23 cellular contexts compared by ENCODE assay signal in genomic region chr5:110413856-110414255, GRCh38.
DNase-seq lines count a peak whose midpoint lies in the region; ATAC-seq, FAIRE-seq and TF ChIP-seq lines count a peak whose summit lies in the region.
"Had no signal": no experiment of that assay in that cellular context is flagged by ENCODE, and none has a peak within 500 bp of the region (broad histone marks: within the 10 kb centered on the region; RNA-seq: fewer than 3 reads in every experiment).

No MANE protein-coding gene starts in this region.

- no peak for TF ChIP-seq RAD21 in SK-N-SH (IDR thresholded peaks at IDR 0.05; ENCODE audit: low read length)

- H3K27ac ChIP-seq in SK-N-SH (ENCODE audit: low read depth in 2 of 2, low read length in 1 of 2), result peak overlapping the region; percentile 60 to 69; a peak in 3 of 4 replicates
- H3K27ac ChIP-seq: lower lobe of right lung, testis, uterus had no signal

- POLR2A ChIA-PET in SK-N-SH (lab: Yijun Ruan, JAX), result no interaction called here

- no peak overlapping the region for H3K4me2 ChIP-seq in SK-N-SH

- H3K36me3 ChIP-seq in SK-N-SH (replicated peaks in 1 of 2; ENCODE audit: control insufficient read depth in 1 of 2, insufficient read depth in 2 of 2, low read length in 1 of 2), result no peaks in the 10 kb centered on the region
- H3K36me3 ChIP-seq: lower lobe of right lung, uterus had no signal

- peak; percentile 44 to 94; a peak in 2 of 4 replicates for TF ChIP-seq EP300 in SK-N-SH (IDR thresholded peaks at IDR 0.05; ENCODE audit: borderline replicate concordance in 1 of 2, low read depth in 1 of 2, low read length in 1 of 2)

- no peak for TF ChIP-seq CTCF in SK-N-SH (IDR thresholded peaks at IDR 0.05)
- no peak for TF ChIP-seq CTCF in cardiac fibroblast (IDR thresholded peaks at IDR 0.05; ENCODE audit: low read depth, low read length)

- ATAC-seq in GM19324 (IDR thresholded peaks at IDR 0.05; ENCODE audit: low FRiP score, unreplicated experiment), result no peak
- ATAC-seq: lower lobe of right lung; Panc1; right cardiac atrium; stimulated activated memory B cell treated with anti-CD40 and anti-IgM and Interleukin-4, amounts not matched to agents 10 μg/mL and 1 μg/mL and 100 μg/mL, for 72 hours had no signal

- H3K27me3 ChIP-seq in SK-N-SH (ENCODE audit: insufficient read depth), result no peaks in the 10 kb centered on the region
- H3K27me3 ChIP-seq: testis, uterus had no signal

- 7% methylated on average over 2 of the region's 2 CpGs for WGBS in SK-N-SH (ENCODE audit: low lambda C conversion rate)

- H3K4me3 ChIP-seq in SK-N-SH (ENCODE audit: low read depth in 2 of 2, low read length in 1 of 2) (no peak overlapping the region), cardiac fibroblast (replicated peaks in 1 of 2; ENCODE audit: low read depth in 2 of 2, low read length in 2 of 2) (no peak overlapping the region)
- H3K4me3 ChIP-seq: lower lobe of right lung, testis, uterus had no signal

- H3K9ac ChIP-seq in SK-N-SH, result no peak overlapping the region

- no peak for TF ChIP-seq POLR2A in GM12891 (IDR thresholded peaks at IDR 0.05; ENCODE audit: low read depth, low read length)

- no peaks in the 10 kb centered on the region; a peak in 2 of 4 replicates for H3K4me1 ChIP-seq in SK-N-SH (ENCODE audit: control insufficient read depth in 1 of 2, insufficient read depth in 2 of 2, low read depth in 1 of 2, low read length in 1 of 2)
- H3K4me1 ChIP-seq: lower lobe of right lung, testis, uterus had no signal

- no peaks in the 10 kb centered on the region for H3K79me2 ChIP-seq in SK-N-SH (ENCODE audit: insufficient read depth)

- H3K9me2 ChIP-seq in SK-N-SH, result no peaks in the 10 kb centered on the region

- in situ Hi-C loops in KBM-7 (cut with MboI; ENCODE audit: low pct_unique_long_range_greater_than_20kb, low sequenced_read_pairs), result no loop called here

- FAIRE-seq in GM12891 (lab: Jason Lieb, UNC), result no peak
- FAIRE-seq: D721Med, H54 had no signal

- no peak for DNase-seq in SK-N-SH
- peak; percentile 3 to 31 for DNase-seq in cardiac fibroblast (ENCODE audit: low read depth in 2 of 2)
- peak; percentile 9 for DNase-seq in kidney glomerular epithelial cell (lab: John Stamatoyannopoulos, UW)
- peak; percentile 40 for DNase-seq in stromal cell of bone marrow (ENCODE audit: low read depth)
- DNase-seq in GM12891 (ENCODE audit: insufficient read length, low spot score), result no peak
- no peak for DNase-seq in KBM-7
- DNase-seq: activated CD4-positive, alpha-beta T cell treated with anti-CD3 and anti-CD28 coated beads, Interleukin-2, amount 50 U/mL, for 4 hours; activated CD4-positive, CD25-positive, alpha-beta regulatory T cell; CD4-positive, alpha-beta T cell; dermis blood vessel endothelial cell; lower lobe of right lung; NCI-H2171; NCI-H524 treated with DMSO at 0.1 percent for 48 hours; right cardiac atrium; SHP77 treated with DMSO at 0.1 percent for 48 hours; stimulated activated CD4-positive, alpha-beta T cell treated with anti-CD3 and anti-CD28 coated beads, Interleukin-4, amount 100 ng/mL, for 1 hour; uterus had no signal

- no peaks in the 10 kb centered on the region for H4K20me1 ChIP-seq in SK-N-SH (ENCODE audit: insufficient read depth)

- H3F3A ChIP-seq in SK-N-SH (replicated peaks; ENCODE audit: insufficient read depth), result peaks cover 11% of the 10 kb centered on the region

- H2AFZ ChIP-seq in SK-N-SH (ENCODE audit: low read depth), result no peak overlapping the region

- no peaks in the 10 kb centered on the region for H3K9me3 ChIP-seq in SK-N-SH
- H3K9me3 ChIP-seq: lower lobe of right lung, testis, uterus had no signal

- CTCF ChIA-PET in SK-N-SH (lab: Yijun Ruan, JAX), result interaction anchor here (0.9 to 1.9 kb wide), 5 partner anchors 8 to 465 kb away, joined by 3 to 9 read pairs (median 4); no protein-coding TSS in a partner anchor

TF ChIP-seq in SK-N-SH, 30 proteins besides CTCF, POLR2A, EP300 and RAD21 (continues in another document):
- peak; percentile 94 for TF ChIP-seq PBX3 (IDR thresholded peaks at IDR 0.05)
- no peak for TF ChIP-seq TAF1 (IDR thresholded peaks at IDR 0.05; ENCODE audit: borderline replicate concordance, low read depth, low read length)
- TF ChIP-seq IRF3 (IDR thresholded peaks at IDR 0.05; ENCODE audit: low read depth, low read length), result no peak
- TF ChIP-seq NFIC (IDR thresholded peaks at IDR 0.05; ENCODE audit: borderline replicate concordance), result peak; percentile 81
- no peak for TF ChIP-seq MAX (IDR thresholded peaks at IDR 0.05; ENCODE audit: low read depth)
- no peak for TF ChIP-seq MXI1 (IDR thresholded peaks at IDR 0.05; ENCODE audit: low read depth, low read length)
- no peak for TF ChIP-seq GABPA (IDR thresholded peaks at IDR 0.05; ENCODE audit: low read depth)
- no peak for TF ChIP-seq RCOR1 (IDR thresholded peaks at IDR 0.05; ENCODE audit: low read length)
- TF ChIP-seq NRF1 (IDR thresholded peaks at IDR 0.05; ENCODE audit: low read depth, low read length), result no peak
- TF ChIP-seq TCF12 (IDR thresholded peaks at IDR 0.05), result peak; percentile 99
- peak; percentile 94 for TF ChIP-seq MEF2A (IDR thresholded peaks at IDR 0.05; ENCODE audit: borderline replicate concordance, low read depth)
- TF ChIP-seq RXRA (IDR thresholded peaks at IDR 0.05; ENCODE audit: borderline replicate concordance, low read depth), result peak; percentile 81; the same call in 1 of the 2 replicates
- peak; percentile 96 for TF ChIP-seq FOSL2 (IDR thresholded peaks at IDR 0.05; ENCODE audit: borderline replicate concordance, low read depth)
- TF ChIP-seq RFX5 (IDR thresholded peaks at IDR 0.05; ENCODE audit: low read length), result no peak

TF ChIP-seq in GM12891, 5 proteins besides CTCF, POLR2A, EP300 and RAD21:
- no peak for TF ChIP-seq PAX5 (IDR thresholded peaks at IDR 0.05; ENCODE audit: insufficient read depth, low read length, severe bottlenecking)
- TF ChIP-seq POLR2AphosphoS5 (IDR thresholded peaks at IDR 0.05; ENCODE audit: low read depth, low read length), result no peak
- TF ChIP-seq SPI1 (IDR thresholded peaks at IDR 0.05; ENCODE audit: low read depth, low read length), result no peak
- TF ChIP-seq TAF1 (IDR thresholded peaks at IDR 0.05; ENCODE audit: low read depth, low read length), result no peak
- TF ChIP-seq POU2F2 (IDR thresholded peaks at IDR 0.05; ENCODE audit: low read depth, low read length), result no peak

Comparison
In these comparisons a context has a peak if more than half of its experiments do, and no peak if none do; other contexts are left out.
1. DNase-seq: peak in cardiac fibroblast (2 of 2), kidney glomerular epithelial cell (single experiment) and stromal cell of bone marrow (single experiment); none in SK-N-SH (single experiment), GM12891 (single experiment) and KBM-7 (single experiment).